Comparison of ENCODE assay signal across 18 cellular contexts in genomic region chr22:31812977-31813605, GRCh38. TPM values are rescaled to one million over a fixed set of nuclear protein-coding genes. Genes with fewer than 3 reads are reported as not detected.
DNase-seq lines count a peak whose midpoint lies in the region; ATAC-seq and TF ChIP-seq lines count a peak whose summit lies in the region.
"Had no signal": no experiment of that assay in that cellular context is flagged by ENCODE, and none has a peak within 500 bp of the region (broad histone marks: within the 10 kb centered on the region; RNA-seq: fewer than 3 reads in every experiment).

No MANE protein-coding gene starts in this region.

- no peak overlapping the region for H3K27ac ChIP-seq in breast epithelium
- H3K27ac ChIP-seq: HL-60, Peyer's patch had no signal

- no peaks in the 10 kb centered on the region for H3K9me3 Mint-ChIP-seq in stimulated activated effector memory CD8-positive, alpha-beta T cell treated with anti-CD3 and anti-CD28 coated beads, Interleukin-12 subunit alpha, Interleukin-12 subunit beta, amount 100 ng/mL, for 72 hours
- no peaks in the 10 kb centered on the region for H3K9me3 Mint-ChIP-seq in activated naive CD8-positive, alpha-beta T cell treated with anti-CD3 and anti-CD28 coated beads, Interleukin-2, amount 50 U/mL, for 24 hours
- H3K9me3 Mint-ChIP-seq in activated CD4-positive, alpha-beta T cell treated with anti-CD3 and anti-CD28 coated beads, Interleukin-2, amount 10 ng/mL, durations not matched to agents 7 days and 5 days, result no peaks in the 10 kb centered on the region
- H3K9me3 Mint-ChIP-seq: CD4-positive, alpha-beta T cell; HFFc6; T-helper 1 cell treated with Interleukin-12 subunit alpha and Interleukin-12 subunit beta and Interleukin-4 antibody, amounts not matched to agents 30 μg/mL and 1 μg/mL, for 36 hours had no signal

- POLR2A ChIA-PET in activated CD4-positive, alpha-beta T cell treated with anti-CD3 and anti-CD28 coated beads, Interleukin-2, amount 10 ng/mL, durations not matched to agents 7 days and 5 days (lab: Charles Lee), result no interaction called here

- no peak overlapping the region for H3K9ac ChIP-seq in endocrine pancreas (ENCODE audit: control insufficient read depth, insufficient read depth, low read length)

- H3K4me3 ChIP-seq in breast epithelium, result no peak overlapping the region
- peak overlapping the region; percentile 19 for H3K4me3 ChIP-seq in endocrine pancreas (ENCODE audit: control insufficient read depth, insufficient read depth, low read length)
- H3K4me3 ChIP-seq: K562, Peyer's patch had no signal

- no peaks in the 10 kb centered on the region for H3K27me3 ChIP-seq in breast epithelium
- H3K27me3 ChIP-seq in endocrine pancreas (ENCODE audit: control insufficient read depth, insufficient read depth, low read length), result no peaks in the 10 kb centered on the region
- H3K27me3 ChIP-seq: Peyer's patch had no signal

- peaks cover 96% of the 10 kb centered on the region for H3K36me3 Mint-ChIP-seq in stimulated activated effector memory CD8-positive, alpha-beta T cell treated with anti-CD3 and anti-CD28 coated beads, Interleukin-12 subunit alpha, Interleukin-12 subunit beta, amount 100 ng/mL, for 72 hours
- H3K36me3 Mint-ChIP-seq in activated naive CD8-positive, alpha-beta T cell treated with anti-CD3 and anti-CD28 coated beads, Interleukin-2, amount 50 U/mL, for 24 hours (ENCODE audit: low read depth), result peaks cover 45% of the 10 kb centered on the region
- H3K36me3 Mint-ChIP-seq in activated CD4-positive, alpha-beta T cell treated with anti-CD3 and anti-CD28 coated beads, Interleukin-2, amount 10 ng/mL, durations not matched to agents 7 days and 5 days (ENCODE audit: low read depth), result peaks cover 57% of the 10 kb centered on the region

- TF ChIP-seq CTCF in breast epithelium (IDR thresholded peaks at IDR 0.05), result no peak

- peak overlapping the region; percentile 20 for H3K27ac Mint-ChIP-seq in stimulated activated effector memory CD8-positive, alpha-beta T cell treated with anti-CD3 and anti-CD28 coated beads, Interleukin-12 subunit alpha, Interleukin-12 subunit beta, amount 100 ng/mL, for 72 hours
- no peak overlapping the region for H3K27ac Mint-ChIP-seq in activated naive CD8-positive, alpha-beta T cell treated with anti-CD3 and anti-CD28 coated beads, Interleukin-2, amount 50 U/mL, for 24 hours
- no peak overlapping the region for H3K27ac Mint-ChIP-seq in activated CD4-positive, alpha-beta T cell treated with anti-CD3 and anti-CD28 coated beads, Interleukin-2, amount 10 ng/mL, durations not matched to agents 7 days and 5 days
- H3K27ac Mint-ChIP-seq: CD4-positive, alpha-beta T cell; HFFc6; T-helper 1 cell treated with Interleukin-12 subunit alpha and Interleukin-12 subunit beta and Interleukin-4 antibody, amounts not matched to agents 30 μg/mL and 1 μg/mL, for 36 hours had no signal

- no peaks in the 10 kb centered on the region for H3K27me3 Mint-ChIP-seq in activated naive CD8-positive, alpha-beta T cell treated with anti-CD3 and anti-CD28 coated beads, Interleukin-2, amount 50 U/mL, for 24 hours
- no peaks in the 10 kb centered on the region for H3K27me3 Mint-ChIP-seq in activated CD4-positive, alpha-beta T cell treated with anti-CD3 and anti-CD28 coated beads, Interleukin-2, amount 10 ng/mL, durations not matched to agents 7 days and 5 days
- H3K27me3 Mint-ChIP-seq: CD4-positive, alpha-beta T cell had no signal

- H3K4me1 ChIP-seq in breast epithelium (no peaks in the 10 kb centered on the region), endocrine pancreas (ENCODE audit: control insufficient read depth, insufficient read depth, low read length) (no peaks in the 10 kb centered on the region)
- H3K4me1 ChIP-seq: Peyer's patch had no signal

- DNase-seq in T47D (ENCODE audit: low read depth in 1 of 2, low spot score in 1 of 2) (peak; percentile 15 to 52), breast epithelium (ENCODE audit: low spot score in 2 of 2) (no peak), NCI-H2029 (lab: John Stamatoyannopoulos, UW) (peak; percentile 68)
- DNase-seq in stimulated activated effector memory CD8-positive, alpha-beta T cell treated with anti-CD3 and anti-CD28 coated beads, Interleukin-12 subunit alpha, Interleukin-12 subunit beta, amount 100 ng/mL, for 72 hours (ENCODE audit: low spot score in 2 of 2), result no peak
- DNase-seq in activated naive CD8-positive, alpha-beta T cell treated with anti-CD3 and anti-CD28 coated beads, Interleukin-2, amount 50 U/mL, for 24 hours, result no peak
- DNase-seq in activated CD4-positive, alpha-beta T cell treated with anti-CD3 and anti-CD28 coated beads, Interleukin-2, amount 10 ng/mL, durations not matched to agents 7 days and 5 days, result no peak
- DNase-seq: AML-193; CD4-positive, alpha-beta T cell; HFFc6; NCI-H2107; NCI-H524; Peyer's patch; Right ventricle myocardium superior had no signal

- ATAC-seq in stimulated activated effector memory CD8-positive, alpha-beta T cell treated with anti-CD3 and anti-CD28 coated beads, Interleukin-12 subunit alpha, Interleukin-12 subunit beta, amount 100 ng/mL, for 72 hours, result no peak
- no peak for ATAC-seq in HG02623 (IDR thresholded peaks at IDR 0.05; ENCODE audit: unreplicated experiment)
- no peak for ATAC-seq in activated naive CD8-positive, alpha-beta T cell treated with anti-CD3 and anti-CD28 coated beads, Interleukin-2, amount 50 U/mL, for 24 hours
- ATAC-seq: K562 had no signal

- in situ Hi-C loops in T47D (cut with HindIII; ENCODE audit: low pct_unique_long_range_greater_than_20kb, low sequenced_read_pairs), result no loop called here

- TF ChIP-seq POLR2A in breast epithelium (IDR thresholded peaks at IDR 0.05), result no peak

- peaks cover 7% of the 10 kb centered on the region for H3K36me3 ChIP-seq in breast epithelium
- H3K36me3 ChIP-seq in endocrine pancreas (ENCODE audit: control insufficient read depth, insufficient read depth, low read length), result no peaks in the 10 kb centered on the region

- peaks cover 1% of the 10 kb centered on the region for H3K4me1 Mint-ChIP-seq in stimulated activated effector memory CD8-positive, alpha-beta T cell treated with anti-CD3 and anti-CD28 coated beads, Interleukin-12 subunit alpha, Interleukin-12 subunit beta, amount 100 ng/mL, for 72 hours
- H3K4me1 Mint-ChIP-seq in activated naive CD8-positive, alpha-beta T cell treated with anti-CD3 and anti-CD28 coated beads, Interleukin-2, amount 50 U/mL, for 24 hours, result peaks cover 2% of the 10 kb centered on the region
- peaks cover 1% of the 10 kb centered on the region for H3K4me1 Mint-ChIP-seq in activated CD4-positive, alpha-beta T cell treated with anti-CD3 and anti-CD28 coated beads, Interleukin-2, amount 10 ng/mL, durations not matched to agents 7 days and 5 days

- H3K9me3 ChIP-seq in breast epithelium, result no peaks in the 10 kb centered on the region
- no peaks in the 10 kb centered on the region for H3K9me3 ChIP-seq in endocrine pancreas (ENCODE audit: control insufficient read depth, low read length)
- H3K9me3 ChIP-seq: Peyer's patch had no signal

- CTCF ChIA-PET in activated CD4-positive, alpha-beta T cell treated with anti-CD3 and anti-CD28 coated beads, Interleukin-2, amount 10 ng/mL, durations not matched to agents 7 days and 5 days (lab: Charles Lee), result interaction anchor here (0.6 to 1.4 kb wide), 4 partner anchors 12 to 188 kb away, joined by 3 to 5 read pairs (median 4); no protein-coding TSS in a partner anchor

- intact Hi-C loops in breast epithelium (cut with DNase I; ENCODE audit: low total_unique reads), result no loop called here

- no peak overlapping the region for H3K4me3 Mint-ChIP-seq in stimulated activated effector memory CD8-positive, alpha-beta T cell treated with anti-CD3 and anti-CD28 coated beads, Interleukin-12 subunit alpha, Interleukin-12 subunit beta, amount 100 ng/mL, for 72 hours
- H3K4me3 Mint-ChIP-seq in activated naive CD8-positive, alpha-beta T cell treated with anti-CD3 and anti-CD28 coated beads, Interleukin-2, amount 50 U/mL, for 24 hours, result no peak overlapping the region
- H3K4me3 Mint-ChIP-seq in activated CD4-positive, alpha-beta T cell treated with anti-CD3 and anti-CD28 coated beads, Interleukin-2, amount 10 ng/mL, durations not matched to agents 7 days and 5 days, result no peak overlapping the region
- H3K4me3 Mint-ChIP-seq: CD4-positive, alpha-beta T cell; HFFc6; T-helper 1 cell treated with Interleukin-12 subunit alpha and Interleukin-12 subunit beta and Interleukin-4 antibody, amounts not matched to agents 30 μg/mL and 1 μg/mL, for 36 hours had no signal

RNA-seq across cellular contexts. Expression of gene DEPDC5, which starts 59.3 kb away (rescaled TPM):
- 10 to 100 TPM; 13.6 to 20.0 (median 16.1) TPM for total RNA-seq in breast epithelium
- total RNA-seq in activated CD4-positive, alpha-beta T cell treated with anti-CD3 and anti-CD28 coated beads, Interleukin-2, amount 10 ng/mL, durations not matched to agents 7 days and 5 days, result 10 to 100 TPM; 39.5 to 41.1 TPM

Comparison
In these comparisons a context has a peak if more than half of its experiments do, and no peak if none do; other contexts are left out.
1. DNase-seq: peak in T47D (2 of 2) and NCI-H2029 (single experiment); none in breast epithelium (0 of 2), stimulated activated effector memory CD8-positive, alpha-beta T cell treated with anti-CD3 and anti-CD28 coated beads, Interleukin-12 subunit alpha, Interleukin-12 subunit beta, amount 100 ng/mL, for 72 hours (0 of 2), activated naive CD8-positive, alpha-beta T cell treated with anti-CD3 and anti-CD28 coated beads, Interleukin-2, amount 50 U/mL, for 24 hours (single experiment) and activated CD4-positive, alpha-beta T cell treated with anti-CD3 and anti-CD28 coated beads, Interleukin-2, amount 10 ng/mL, durations not matched to agents 7 days and 5 days (single experiment).